ENCODE assay signal across 11 cellular contexts in genomic region chr7:130490287-130490686, GRCh38. TPM values are rescaled to one million over a fixed set of nuclear protein-coding genes. Genes with fewer than 3 reads are reported as not detected.
DNase-seq lines count a peak whose midpoint lies in the region; ATAC-seq, FAIRE-seq and TF ChIP-seq lines count a peak whose summit lies in the region.
"Had no signal": no experiment of that assay in that cellular context is flagged by ENCODE, and none has a peak within 500 bp of the region (broad histone marks: within the 10 kb centered on the region; RNA-seq: fewer than 3 reads in every experiment).

No MANE protein-coding gene starts in this region.

- H3K27me3 Mint-ChIP-seq in nephron (ENCODE audit: low read depth) (no peaks in the 10 kb centered on the region), T-helper 17 cell (peaks cover 74% of the 10 kb centered on the region)
- H3K27me3 Mint-ChIP-seq in CD4-positive, alpha-beta T cell = peaks cover 76% of the 10 kb centered on the region

- peak overlapping the region in 2 of 4 experiments; percentile 9 to 38; a peak in 3 of 7 replicates for H3K9ac ChIP-seq in H1 (replicated peaks in 1 of 4; ENCODE audit: extremely low read depth in 1 of 4, low read depth in 3 of 4, low read length in 3 of 4)

- H3K14ac ChIP-seq in H1 (ENCODE audit: insufficient read length) = no peak overlapping the region

- no peak overlapping the region for H4K91ac ChIP-seq in H1 (replicated peaks; ENCODE audit: insufficient read length, low read length)

- H2BK120ac ChIP-seq in H1 (replicated peaks; ENCODE audit: low read depth, low read length) = no peak overlapping the region

- peak overlapping the region; percentile 85 to 92 (median 90) for H3K4me3 Mint-ChIP-seq in nephron
- no peak overlapping the region for H3K4me3 Mint-ChIP-seq in CD4-positive, alpha-beta T cell
- no peak overlapping the region for H3K4me3 Mint-ChIP-seq in T-helper 17 cell

- H2BK12ac ChIP-seq in H1 (ENCODE audit: low read depth, low read length) = no peak overlapping the region

- H3K79me2 ChIP-seq in H1 (ENCODE audit: control insufficient read depth in 1 of 2, insufficient read depth in 2 of 2, low read length in 2 of 2) = peaks cover 0 to 76% of the 10 kb centered on the region in 2 experiments; a peak in 2 of 4 replicates

- H2BK15ac ChIP-seq in H1 (ENCODE audit: low read length) = no peak overlapping the region

- H2AK5ac ChIP-seq in H1 (ENCODE audit: low read depth, low read length) = no peak overlapping the region

- H4K20me1 ChIP-seq in H1 (replicated peaks in 1 of 2; ENCODE audit: control insufficient read depth in 1 of 2, insufficient read depth in 2 of 2, low read length in 2 of 2) = peaks cover 3 to 4% of the 10 kb centered on the region in 2 experiments

- DNase-seq in AG04449 (ENCODE audit: low read depth, low spot score) = no peak
- DNase-seq in NCI-H1105 treated with DMSO at 0.1 percent for 48 hours (lab: John Stamatoyannopoulos, UW) = peak; percentile 64
- peak in 1 of 2 experiments; percentile 54 for DNase-seq in H1 (ENCODE audit: low read depth in 1 of 2, low spot score in 2 of 2)
- no peak for DNase-seq in CD4-positive, alpha-beta T cell
- no peak for DNase-seq in T-helper 17 cell
- DNase-seq in cortex of kidney (lab: John Stamatoyannopoulos, UW) = no peak

- H3K27me3 ChIP-seq in H1 (replicated peaks in 1 of 4; ENCODE audit: control insufficient read depth in 3 of 4, extremely low read depth in 1 of 4, insufficient read depth in 3 of 4, low read length in 3 of 4) = peaks cover 0 to 8% (median 0%) of the 10 kb centered on the region in 4 experiments; a peak in 4 of 7 replicates
- peaks cover 25% of the 10 kb centered on the region for H3K27me3 ChIP-seq in CD4-positive, alpha-beta T cell (ENCODE audit: control insufficient read depth, insufficient read depth, low read length)

- peak in 1 of 2 experiments; percentile 61; a peak in 1 of 3 replicates for TF ChIP-seq POLR2A in H1 (IDR thresholded peaks at IDR 0.05; ENCODE audit: control extremely low read depth in 1 of 2, low read depth in 2 of 2, low read length in 2 of 2)

- TF ChIP-seq RAD21 in H1 (IDR thresholded peaks at IDR 0.05 in 1 of 2, conservative IDR thresholded peaks at IDR 0.05 in 1 of 2; ENCODE audit: low read depth in 2 of 2, low read length in 2 of 2) = no peak

- H3K56ac ChIP-seq in H1 (replicated peaks; ENCODE audit: insufficient read length, low read depth, low read length) = no peak overlapping the region

- H3K36me3 ChIP-seq in H1 (ENCODE audit: control insufficient read depth in 2 of 4, insufficient read depth in 4 of 4, low read length in 3 of 4) = peaks cover 0 to 12% (median 2%) of the 10 kb centered on the region in 4 experiments; a peak in 2 of 8 replicates

- peaks cover 3 to 15% (median 5%) of the 10 kb centered on the region in 4 experiments for H3K4me1 ChIP-seq in H1 (replicated peaks in 1 of 4; ENCODE audit: control insufficient read depth in 3 of 4, insufficient read depth in 4 of 4, low read length in 3 of 4)

- no peak for TF ChIP-seq CTCF in AG04449 (IDR thresholded peaks at IDR 0.05; ENCODE audit: insufficient read depth, low read length, missing control alignments)
- no peak for TF ChIP-seq CTCF in H1 (IDR thresholded peaks at IDR 0.05; ENCODE audit: control extremely low read depth in 1 of 3, insufficient read depth in 1 of 3, low read depth in 1 of 3, low read length in 3 of 3)
- no peak for TF ChIP-seq CTCF in nephron (IDR thresholded peaks at IDR 0.05; ENCODE audit: unreplicated experiment in 3 of 3)
- TF ChIP-seq CTCF in CD4-positive, alpha-beta T cell (IDR thresholded peaks at IDR 0.05) = no peak

- H3K9me3 ChIP-seq in H1 (ENCODE audit: insufficient read depth in 2 of 2, low read depth in 1 of 2, low read length in 1 of 2) (peaks cover 0 to 19% of the 10 kb centered on the region in 2 experiments; a peak in 2 of 4 replicates), T-helper 17 cell (ENCODE audit: control insufficient read depth, low read length, poor library complexity, severe bottlenecking) (no peaks in the 10 kb centered on the region)
- no peaks in the 10 kb centered on the region for H3K9me3 ChIP-seq in CD4-positive, alpha-beta T cell (ENCODE audit: control insufficient read depth, low read length)

- no peak overlapping the region for H4K5ac ChIP-seq in H1 (ENCODE audit: insufficient read length, low read depth, low read length)

- H3K23me2 ChIP-seq in H1 (ENCODE audit: low read depth, low read length) = peaks cover 21% of the 10 kb centered on the region

- H3K27ac ChIP-seq in H1 (ENCODE audit: low read depth, low read length) = no peak overlapping the region
- H3K27ac ChIP-seq in CD4-positive, alpha-beta T cell (ENCODE audit: low read depth, low read length) = no peak overlapping the region
- H3K27ac ChIP-seq: epithelial cell of prostate had no signal

- 44% methylated on average over 16 of the region's 16 CpGs; no CpG with 5 or more reads in 1 of the 2 experiments for WGBS in H1 (ENCODE audit: extremely low coverage in 1 of 2, insufficient coverage in 1 of 2, insufficient read length in 1 of 2, insufficient replicate concordance in 2 of 2, low coverage in 1 of 2, low lambda C conversion rate in 2 of 2, missing lambda C conversion rate in 1 of 2), 2 experiments

- no peak overlapping the region for H2AFZ ChIP-seq in H1 (ENCODE audit: low read length)

- H3K79me1 ChIP-seq in H1 (ENCODE audit: low read depth, low read length) = peaks cover 6% of the 10 kb centered on the region; the same call in 1 of the 2 replicates

- CTCF ChIA-PET in AG04449 (lab: Yijun Ruan, JAX) = interaction anchor here (0.6 to 1.5 kb wide), 2 partner anchors 122 to 418 kb away, joined by 3 read pairs; no protein-coding TSS in a partner anchor
- CTCF ChIA-PET in H1 (lab: Charles Lee; ENCODE audit: partially characterized antibody) = interaction anchor here (4.5 kb wide), 1 partner anchor 14 kb away, joined by 19 read pairs; no protein-coding TSS in a partner anchor
- CTCF ChIA-PET in CD4-positive, alpha-beta T cell (lab: Charles Lee) = no interaction called here

- peak overlapping the region; percentile 98 to 100 (median 99) for H3K27ac Mint-ChIP-seq in nephron
- H3K27ac Mint-ChIP-seq in CD4-positive, alpha-beta T cell = no peak overlapping the region
- H3K27ac Mint-ChIP-seq in T-helper 17 cell = no peak overlapping the region
- H3K27ac Mint-ChIP-seq: activated naive CD8-positive, alpha-beta T cell had no signal

- no peak for ATAC-seq in CD4-positive, alpha-beta T cell (ENCODE audit: poor library complexity)
- ATAC-seq in T-helper 17 cell (no peak), GM18861 (IDR thresholded peaks at IDR 0.05; ENCODE audit: unreplicated experiment) (no peak)
- ATAC-seq: left lobe of liver had no signal

- no peak for TF ChIP-seq EP300 in H1 (IDR thresholded peaks at IDR 0.05; ENCODE audit: borderline replicate concordance in 1 of 2, low read depth in 2 of 2, low read length in 2 of 2)

- no peak overlapping the region for H3K4ac ChIP-seq in H1 (replicated peaks; ENCODE audit: insufficient read length, low read depth, low read length)

- H2BK20ac ChIP-seq in H1 (ENCODE audit: low read length) = no peak overlapping the region

- peaks cover 65% of the 10 kb centered on the region for H3K4me1 Mint-ChIP-seq in nephron
- H3K4me1 Mint-ChIP-seq in CD4-positive, alpha-beta T cell (ENCODE audit: low read depth) = peaks cover 30% of the 10 kb centered on the region
- H3K4me1 Mint-ChIP-seq in T-helper 17 cell = peaks cover 15% of the 10 kb centered on the region

- H2BK5ac ChIP-seq in H1 (ENCODE audit: low read depth, low read length) = no peak overlapping the region

- peaks cover 27% of the 10 kb centered on the region for H3K36me3 Mint-ChIP-seq in nephron (ENCODE audit: low read depth)
- H3K36me3 Mint-ChIP-seq in CD4-positive, alpha-beta T cell (ENCODE audit: low read depth) = no peaks in the 10 kb centered on the region
- peaks cover 3% of the 10 kb centered on the region for H3K36me3 Mint-ChIP-seq in T-helper 17 cell (ENCODE audit: low read depth)

- H3K9me3 Mint-ChIP-seq in nephron = peaks cover 3% of the 10 kb centered on the region
- H3K9me3 Mint-ChIP-seq in CD4-positive, alpha-beta T cell = no peaks in the 10 kb centered on the region

- no peak overlapping the region for H3K23ac ChIP-seq in H1 (ENCODE audit: insufficient read length)

- H3K18ac ChIP-seq in H1 (ENCODE audit: extremely low read depth, low read length) = no peak overlapping the region; the same call in 1 of the 2 replicates

- peak overlapping the region; percentile 69 to 86 for H3K4me2 ChIP-seq in H1 (ENCODE audit: insufficient read depth in 1 of 2, low read depth in 2 of 2, low read length in 2 of 2)

- POLR2A ChIA-PET in AG04449 (lab: Yijun Ruan, JAX) (no interaction called here), H1 (lab: Charles Lee; ENCODE audit: partially characterized antibody) (interaction anchor here (1.0 to 2.6 kb wide), 3 partner anchors 137 to 285 kb away, joined by 3 to 9 read pairs (median 3); partner anchors contain the start of gene TMEM209)
- POLR2A ChIA-PET in CD4-positive, alpha-beta T cell (lab: Charles Lee) = no interaction called here

- H3K4me3 ChIP-seq in AG04449 (ENCODE audit: low read depth, low read length) = peak overlapping the region; percentile 29
- H3K4me3 ChIP-seq in H1 (ENCODE audit: extremely low read depth in 1 of 4, insufficient read depth in 2 of 4, low read depth in 3 of 4, low read length in 4 of 4) = peak overlapping the region; percentile 8 to 67 (median 24); a peak in 5 of 8 replicates

- no peak overlapping the region for H4K8ac ChIP-seq in H1 (ENCODE audit: extremely low read depth, insufficient read depth, low read length)

- intact Hi-C loops in CD4-positive, alpha-beta T cell (cut with DNase I, micrococcal nuclease) = loop anchor here in 1 of 2 experiments (5.0 kb wide), 1 partner anchor 418 kb away; the partner anchor contains the start of gene KLHDC10

- FAIRE-seq in H1 (lab: Jason Lieb, UNC) = no peak

RNA-seq across cellular contexts. Expression of gene MEST, which starts 1.6 kb away (rescaled TPM):
- 269 and 283 TPM in 2 replicates for total RNA-seq in H1 (2021; fragmentation: NEBNext Ultra II Directional; extraction: Animal tissue kit (Norgen Biotek cat#: 25700))
- 152 and 176 TPM in 2 replicates for polyA plus RNA-seq in H1 (2011; rRNA removed)
- polyA plus RNA-seq in H1 (2011; cell fraction: cytosol; rRNA removed) = 145 TPM
- 106 TPM for polyA plus RNA-seq in H1 (2011; cell fraction: nucleus; rRNA removed)
- polyA plus RNA-seq in H1 (2012, experiment 1 of 2) = 142 to 251 TPM (median 183 TPM) in 4 replicates
- polyA plus RNA-seq in H1 (2012, experiment 2 of 2) = 36.0 TPM
- polyA plus RNA-seq in H1 (2013, experiment 1 of 2) = 137 TPM
- 152 TPM for polyA plus RNA-seq in H1 (2013, experiment 2 of 2)
- 452 and 550 TPM in 2 replicates for polyA minus RNA-seq in H1 (2011; rRNA and poly(A)+ RNA removed)
- polyA minus RNA-seq in H1 (2011; cell fraction: cytosol; rRNA and poly(A)+ RNA removed) = 148 TPM
- polyA minus RNA-seq in H1 (2011; cell fraction: nucleus; rRNA and poly(A)+ RNA removed) = 213 TPM
- 1 to 10 TPM; 2.7 to 2.9 TPM for total RNA-seq in CD4-positive, alpha-beta T cell
- 1 to 10 TPM; 4.6 to 5.1 TPM for total RNA-seq in T-helper 17 cell

RNA-seq across cellular contexts. Expression of gene CEP41, which starts 49.5 kb away (rescaled TPM):
- total RNA-seq in H1 (2021; fragmentation: NEBNext Ultra II Directional; extraction: Animal tissue kit (Norgen Biotek cat#: 25700)) = 12.8 and 13.3 TPM in 2 replicates
- 8.2 and 9.3 TPM in 2 replicates for polyA plus RNA-seq in H1 (2011; rRNA removed)
- 10.5 TPM for polyA plus RNA-seq in H1 (2011; cell fraction: cytosol; rRNA removed)
- polyA plus RNA-seq in H1 (2011; cell fraction: nucleus; rRNA removed) = 9.2 TPM
- polyA plus RNA-seq in H1 (2012, experiment 1 of 2) = 9.1 to 11.0 TPM (median 10.1 TPM) in 4 replicates
- polyA plus RNA-seq in H1 (2012, experiment 2 of 2) = 2.8 TPM
- polyA plus RNA-seq in H1 (2013, experiment 1 of 2) = 10.7 TPM
- polyA plus RNA-seq in H1 (2013, experiment 2 of 2) = 11.5 TPM
- polyA minus RNA-seq in H1 (2011; rRNA and poly(A)+ RNA removed) = 13.1 and 18.0 TPM in 2 replicates
- polyA minus RNA-seq in H1 (2011; cell fraction: cytosol; rRNA and poly(A)+ RNA removed) = 10.3 TPM
- polyA minus RNA-seq in H1 (2011; cell fraction: nucleus; rRNA and poly(A)+ RNA removed) = 11.0 TPM
- total RNA-seq in CD4-positive, alpha-beta T cell = 1 to 10 TPM; 3.3 to 4.8 TPM
- 1 to 10 TPM; 3.2 to 6.0 TPM for total RNA-seq in T-helper 17 cell

Comparison
In these comparisons a context has a peak if more than half of its experiments do, and no peak if none do; other contexts are left out.
1. H3K27ac Mint-ChIP-seq: peak in nephron (3 of 3); none in CD4-positive, alpha-beta T cell (single experiment) and T-helper 17 cell (single experiment).
2. H3K4me3 Mint-ChIP-seq: peak in nephron (3 of 3); none in CD4-positive, alpha-beta T cell (single experiment) and T-helper 17 cell (single experiment).
3. RNA of gene MEST, which starts 1.6 kb away (total RNA-seq): 269 to 283 TPM in H1; 4.6 to 5.1 TPM in T-helper 17 cell and 2.7 to 2.9 TPM in CD4-positive, alpha-beta T cell; every median in the first group is over 10 times any median in the second.